ENCODE assay signal across 14 cellular contexts in the genomic region with DNA sequence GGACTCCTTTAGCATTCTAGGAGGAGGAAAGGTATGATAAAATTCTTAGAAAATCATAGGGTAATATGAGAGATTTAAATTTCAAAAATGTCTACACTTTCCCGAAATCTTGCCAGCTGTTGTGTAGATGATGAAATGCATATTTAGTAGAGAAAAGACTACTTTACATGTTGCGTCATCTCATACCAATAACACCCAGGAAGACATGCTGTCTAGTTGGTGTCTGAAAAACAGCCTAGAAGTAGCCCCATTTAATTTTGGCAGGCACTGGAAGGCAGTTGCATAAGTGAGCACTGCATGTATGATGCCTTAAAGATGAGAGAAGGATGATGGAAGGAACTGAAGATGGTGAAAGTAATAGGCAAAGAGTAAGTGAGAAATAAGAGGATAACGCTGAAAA.
"Had no signal": no experiment of that assay in that cellular context is flagged by ENCODE, and none has a peak within 500 bp of the region (broad histone marks: within the 10 kb centered on the region; RNA-seq: fewer than 3 reads in every experiment).

No MANE protein-coding gene starts in this region.

- H3K27me3 ChIP-seq: brain microvascular endothelial cell, gastroesophageal sphincter, testis had no signal

- DNase-seq: activated CD4-positive, alpha-beta T cell treated with anti-CD3 and anti-CD28 coated beads, Interleukin-2, amount 50 U/mL, for 1 hour; brain microvascular endothelial cell; cerebellar nuclear complex; endodermal cell; erythroblast; left ventricle myocardium superior; stimulated activated CD4-positive, alpha-beta T cell treated with anti-CD3 and anti-CD28 coated beads, Interleukin-4, amount 100 ng/mL, for 1 hour; stimulated activated CD8-positive, alpha-beta memory T cell treated with anti-CD3 and anti-CD28 coated beads, Interleukin-4, amount 100 ng/mL, for 48 hours; T-helper 17 cell; testis had no signal

- H3K36me3 ChIP-seq: brain microvascular endothelial cell had no signal

- ATAC-seq: gastroesophageal sphincter, left ventricle myocardium superior, T-helper 17 cell had no signal

- H3K27ac Mint-ChIP-seq: activated naive CD4-positive, alpha-beta T cell treated with anti-CD3 and anti-CD28 coated beads, Interleukin-2, amount 50 U/mL, for 24 hours; activated T-helper 2 cell treated with anti-CD3 and anti-CD28 coated beads, Interferon-gamma antibody, Interleukin-2, Interleukin-4, amounts not matched to agents 10 μg/mL and 5 μg/mL and 100 μg/mL, durations not matched to agents 14 hours and 24 hours and 36 hours; endodermal cell; stimulated activated naive CD8-positive, alpha-beta T cell treated with anti-CD3 and anti-CD28 coated beads, Interleukin-15, Interleukin-2, amounts not matched to agents 100 ng/mL and 50 ng/mL, for 24 hours; T-helper 17 cell had no signal

- H3K4me3 Mint-ChIP-seq: activated naive CD4-positive, alpha-beta T cell treated with anti-CD3 and anti-CD28 coated beads, Interleukin-2, amount 50 U/mL, for 24 hours; endodermal cell; stimulated activated naive CD8-positive, alpha-beta T cell treated with anti-CD3 and anti-CD28 coated beads, Interleukin-15, Interleukin-2, amounts not matched to agents 100 ng/mL and 50 ng/mL, for 24 hours; T-helper 17 cell had no signal

- H3K9me3 Mint-ChIP-seq: activated T-helper 2 cell treated with anti-CD3 and anti-CD28 coated beads, Interferon-gamma antibody, Interleukin-2, Interleukin-4, amounts not matched to agents 10 μg/mL and 5 μg/mL and 100 μg/mL, durations not matched to agents 14 hours and 24 hours and 36 hours had no signal

- H3K4me3 ChIP-seq: gastroesophageal sphincter, testis had no signal

- H3K27ac ChIP-seq: brain microvascular endothelial cell, gastroesophageal sphincter had no signal

- H3K36me3 Mint-ChIP-seq: activated naive CD4-positive, alpha-beta T cell treated with anti-CD3 and anti-CD28 coated beads, Interleukin-2, amount 50 U/mL, for 24 hours had no signal

- H3K9me3 ChIP-seq: gastroesophageal sphincter, testis had no signal

- H3K4me1 Mint-ChIP-seq: activated naive CD4-positive, alpha-beta T cell treated with anti-CD3 and anti-CD28 coated beads, Interleukin-2, amount 50 U/mL, for 24 hours had no signal

- H3K4me1 ChIP-seq: gastroesophageal sphincter, testis had no signal
